ENCODE assay signal across 16 cellular contexts in genomic region chr17:19328441-19329061, GRCh38. TPM values are rescaled to one million over a fixed set of nuclear protein-coding genes. Genes with fewer than 3 reads are reported as not detected.
"Had no signal": no experiment of that assay in that cellular context is flagged by ENCODE, and none has a peak within 500 bp of the region (broad histone marks: within the 10 kb centered on the region; RNA-seq: fewer than 3 reads in every experiment).

No MANE protein-coding gene starts in this region.

- ATAC-seq: activated CD8-positive, alpha-beta memory T cell treated with anti-CD3 and anti-CD28 coated beads, Interleukin-2, amount 10 ng/mL, durations not matched to agents 7 days and 5 days; activated naive CD4-positive, alpha-beta T cell treated with anti-CD3 and anti-CD28 coated beads, Interleukin-2, amount 50 U/mL, for 72 hours had no signal

- H3K4me3 ChIP-seq: colonic mucosa, hepatocyte, tibial artery had no signal

- H3K27ac ChIP-seq: colonic mucosa, hepatocyte, tibial artery had no signal

- DNase-seq: activated CD4-positive, alpha-beta T cell treated with anti-CD3 and anti-CD28 coated beads, Interleukin-2, amount 50 U/mL, for 4 hours; activated CD8-positive, alpha-beta memory T cell treated with anti-CD3 and anti-CD28 coated beads, Interleukin-2, amount 10 ng/mL, durations not matched to agents 7 days and 5 days; activated gamma-delta T cell; activated T-cell treated with anti-CD3 and anti-CD28 coated beads, Interleukin-2, amount 50 U/mL, for 1 hour; caudate nucleus; colonic mucosa; stimulated activated CD4-positive, alpha-beta T cell treated with anti-CD3 and anti-CD28 coated beads, Interleukin-4, amount 100 ng/mL, for 1 hour; stimulated activated naive CD4-positive, alpha-beta T cell; T-helper 2 cell had no signal

- H3K4me1 ChIP-seq: colonic mucosa, tibial artery had no signal

- H3K9me3 ChIP-seq: colonic mucosa, tibial artery had no signal

- H3K4me2 ChIP-seq: hepatocyte had no signal

- H3K27me3 ChIP-seq: colonic mucosa, hepatocyte, tibial artery had no signal

- H3K4me3 Mint-ChIP-seq: activated CD8-positive, alpha-beta memory T cell treated with anti-CD3 and anti-CD28 coated beads, Interleukin-2, amount 10 ng/mL, durations not matched to agents 7 days and 5 days; mesothelial cell of epicardium; neural crest cell had no signal

- H2AFZ ChIP-seq: hepatocyte had no signal

- H3K36me3 ChIP-seq: colonic mucosa had no signal

RNA-seq across cellular contexts. Expression of gene MFAP4, which starts 58.4 kb away (rescaled TPM):
- total RNA-seq: activated CD8-positive, alpha-beta memory T cell treated with anti-CD3 and anti-CD28 coated beads, Interleukin-2, amount 10 ng/mL, durations not matched to agents 7 days and 5 days; activated naive CD4-positive, alpha-beta T cell treated with anti-CD3 and anti-CD28 coated beads, Interleukin-2, amount 50 U/mL, for 72 hours; pulmonary artery endothelial cell had no signal
- polyA plus RNA-seq: keratinocyte had no signal
